8 cellular contexts compared by ENCODE assay signal in genomic region chr2:42810971-42811865, GRCh38. TPM values are rescaled to one million over a fixed set of nuclear protein-coding genes. Genes with fewer than 3 reads are reported as not detected.
A peak's percentile ranks its signal among the peaks of the same experiment; 100 is the strongest.
DNase-seq lines count a peak whose midpoint lies in the region; ATAC-seq and TF ChIP-seq lines count a peak whose summit lies in the region.

No MANE protein-coding gene starts in this region.

- H3K27ac Mint-ChIP-seq in WTC11 = peak overlapping the region; percentile 97

- H3K9ac ChIP-seq in DND-41 (ENCODE audit: low read depth, low read length) = peak overlapping the region; percentile 95

- peak overlapping the region; percentile 96 for H3K4me3 Mint-ChIP-seq in WTC11

- TF ChIP-seq CTCF in DND-41 (IDR thresholded peaks at IDR 0.05; ENCODE audit: borderline replicate concordance, extremely low read depth, low read length, poor library complexity, severe bottlenecking) (no peak), WTC11 (IDR thresholded peaks at IDR 0.05) (no peak), left lung (IDR thresholded peaks at IDR 0.05) (no peak)

- intact Hi-C loops in left lung (cut with DNase I) = no loop called here

- DNase-seq in DND-41 = no peak
- peak; percentile 45 for DNase-seq in KG1 (lab: John Stamatoyannopoulos, UW)
- DNase-seq in WTC11 (ENCODE audit: low spot score) = peak; percentile 71
- DNase-seq in dermis blood vessel endothelial cell = peak; percentile 76
- DNase-seq in left lung = peak; percentile 69 to 83
- peak; percentile 20 for DNase-seq in stimulated activated CD4-positive, alpha-beta T cell treated with anti-CD3 and anti-CD28 coated beads, Interleukin-4, amount 100 ng/mL, for 1 hour

- H2AFZ ChIP-seq in DND-41 (ENCODE audit: low read depth, low read length) = peak overlapping the region; percentile 81

- H4K20me1 ChIP-seq in DND-41 (ENCODE audit: insufficient read depth, low read length) = no peaks in the 10 kb centered on the region

- H3K27me3 ChIP-seq in DND-41 (ENCODE audit: insufficient read depth, low read length, poor library complexity) (no peaks in the 10 kb centered on the region), left lung (no peaks in the 10 kb centered on the region)

- H3K9me3 ChIP-seq in DND-41 (ENCODE audit: insufficient read depth, low read length, severe bottlenecking) (no peaks in the 10 kb centered on the region), left lung (peaks cover 0 to 18% of the 10 kb centered on the region in 2 donors)

- H3K4me1 Mint-ChIP-seq in WTC11 = peaks cover 18% of the 10 kb centered on the region

- H3K4me3 ChIP-seq in DND-41 (ENCODE audit: low read depth in 1 of 2, low read length in 2 of 2) (peak overlapping the region; percentile 50 to 57; a peak in 3 of 4 replicates), left lung (peak overlapping the region; percentile 50 to 58)

- H3K27ac ChIP-seq in DND-41 (ENCODE audit: low read length) (peak overlapping the region; percentile 83), left lung (peak overlapping the region; percentile 100)

- POLR2A ChIA-PET in WTC11 (lab: Charles Lee) = interaction anchor here (0.6 to 2.5 kb wide), 2 partner anchors 17 to 315 kb away, joined by 6 to 15 read pairs; no protein-coding TSS in a partner anchor

- H3K79me2 ChIP-seq in DND-41 (ENCODE audit: insufficient read depth, low read length) = no peaks in the 10 kb centered on the region

- CTCF ChIA-PET in WTC11 (lab: Charles Lee) = interaction anchor here (0.8 to 5.4 kb wide), 5 partner anchors 10 to 118 kb away, joined by 3 to 70 read pairs (median 6); partner anchors contain the start of gene HAAO

- peaks cover 13% of the 10 kb centered on the region for H3K36me3 Mint-ChIP-seq in WTC11

- no peaks in the 10 kb centered on the region for H3K36me3 ChIP-seq in DND-41 (ENCODE audit: insufficient read depth, low read length)
- H3K36me3 ChIP-seq in left lung = no peaks in the 10 kb centered on the region

- ATAC-seq in DND-41 (ENCODE audit: insufficient read depth, low read depth) (no peak), GM21381 (IDR thresholded peaks at IDR 0.05; ENCODE audit: unreplicated experiment) (peak; percentile 6), WTC11 (peak; percentile 21), left lung (peak; percentile 36), HG03139 (IDR thresholded peaks at IDR 0.05; ENCODE audit: unreplicated experiment) (no peak)

- peak overlapping the region; percentile 76 for H3K4me2 ChIP-seq in DND-41 (ENCODE audit: insufficient read depth, low read length)

- H3K27me3 Mint-ChIP-seq in WTC11 (ENCODE audit: low read depth) = peaks cover 8% of the 10 kb centered on the region

- H3K4me1 ChIP-seq in DND-41 (ENCODE audit: insufficient read depth, low read length) (peaks cover 23% of the 10 kb centered on the region), left lung (peaks cover 0 to 27% of the 10 kb centered on the region in 2 donors)

- peaks cover 16% of the 10 kb centered on the region for H3K9me3 Mint-ChIP-seq in WTC11

TF ChIP-seq in WTC11, 78 proteins besides CTCF, POLR2A, EP300 and RAD21 (continues in another document):
- TF ChIP-seq ZNF532 (CRISPR knock-in tag; IDR thresholded peaks at IDR 0.05; ENCODE audit: borderline replicate concordance) = no peak
- peak; percentile 71; the same call in 1 of the 2 replicates for TF ChIP-seq USF1 (CRISPR knock-in tag; IDR thresholded peaks at IDR 0.05)
- peak; percentile 58; the same call in 1 of the 2 replicates for TF ChIP-seq USF2 (CRISPR knock-in tag; IDR thresholded peaks at IDR 0.05)
- peak; percentile 17; the same call in 1 of the 2 replicates for TF ChIP-seq TEAD4 (CRISPR knock-in tag; IDR thresholded peaks at IDR 0.05)
- TF ChIP-seq SP1 (CRISPR knock-in tag; conservative IDR thresholded peaks at IDR 0.05) = 0 out of 2 replicates have a peak, but pooled peaks have one; percentile 42
- 0 out of 2 replicates have a peak, but pooled peaks have one; percentile 0 for TF ChIP-seq ARID4B (CRISPR knock-in tag; IDR thresholded peaks at IDR 0.05; ENCODE audit: borderline replicate concordance)
- TF ChIP-seq MAX (CRISPR knock-in tag; IDR thresholded peaks at IDR 0.05) = peak; percentile 40; the same call in 1 of the 2 replicates
- no peak for TF ChIP-seq ESRRA (CRISPR knock-in tag; IDR thresholded peaks at IDR 0.05; ENCODE audit: borderline replicate concordance)
- no peak for TF ChIP-seq ATF1 (CRISPR knock-in tag; IDR thresholded peaks at IDR 0.05)
- TF ChIP-seq ZNF416 (CRISPR knock-in tag; IDR thresholded peaks at IDR 0.05) = no peak

RNA-seq across cellular contexts. Expression of gene HAAO, which starts 18.8 kb away (rescaled TPM):
- total RNA-seq in WTC11 (2021) = 8.0 to 9.8 TPM (median 8.4 TPM) in 3 replicates
- total RNA-seq in dermis blood vessel endothelial cell = not detected in 2 replicates
- total RNA-seq in left lung = 10 to 100 TPM in 1 of 2 donors, 1 to 10 TPM in 1; 6.2 to 11.5 TPM

RNA-seq across cellular contexts. Expression of gene OXER1, which starts 47.3 kb away (rescaled TPM):
- total RNA-seq in WTC11 (2021) (2.6 to 2.7 TPM (median 2.7 TPM) in 3 replicates), dermis blood vessel endothelial cell (not detected in 2 replicates), left lung (1 to 10 TPM; 1.7 to 2.7 TPM)

Comparison
In these comparisons a context has a peak if more than half of its experiments do, and no peak if none do; other contexts are left out.
1. ATAC-seq: peak in GM21381 (single experiment), WTC11 (single experiment) and left lung (single experiment); none in DND-41 (single experiment) and HG03139 (single experiment).